In genomic region chr20:54122189-54122588, GRCh38 we compare ENCODE assay signal across 14 cellular contexts. TPM values are rescaled to one million over a fixed set of nuclear protein-coding genes. Genes with fewer than 3 reads are reported as not detected.
DNase-seq lines count a peak whose midpoint lies in the region; ATAC-seq and TF ChIP-seq lines count a peak whose summit lies in the region.
"Had no signal": no experiment of that assay in that cellular context is flagged by ENCODE, and none has a peak within 500 bp of the region (broad histone marks: within the 10 kb centered on the region; RNA-seq: fewer than 3 reads in every experiment).

No MANE protein-coding gene starts in this region.

- H3K4me3 ChIP-seq in ACC112 (ENCODE audit: low read depth, low read length) (no peak overlapping the region), RWPE2 (ENCODE audit: severe bottlenecking) (no peak overlapping the region)
- H3K4me3 ChIP-seq: SK-N-MC had no signal

- CTCF ChIA-PET in activated CD4-positive, alpha-beta T cell treated with anti-CD3 and anti-CD28 coated beads, Interleukin-2, amount 10 ng/mL, durations not matched to agents 7 days and 5 days (lab: Charles Lee) = no interaction called here

- no peak for ATAC-seq in RWPE2 (ENCODE audit: low read depth)
- no peak for ATAC-seq in omental fat pad (ENCODE audit: low FRiP score)
- ATAC-seq: activated CD4-positive, alpha-beta T cell treated with anti-CD3 and anti-CD28 coated beads for 36 hours had no signal

- peak overlapping the region; percentile 35; the same call in 1 of the 2 replicates for H3K4me3 Mint-ChIP-seq in HFFc6
- no peak overlapping the region for H3K4me3 Mint-ChIP-seq in activated CD4-positive, alpha-beta T cell treated with anti-CD3 and anti-CD28 coated beads, Interleukin-2, amount 10 ng/mL, durations not matched to agents 7 days and 5 days
- no peak overlapping the region for H3K4me3 Mint-ChIP-seq in immature natural killer cell
- H3K4me3 Mint-ChIP-seq: activated CD4-positive, alpha-beta T cell treated with anti-CD3 and anti-CD28 coated beads for 36 hours; nephron progenitor cell had no signal

- peak; percentile 50 for DNase-seq in HFFc6
- DNase-seq in RWPE2 (ENCODE audit: low spot score) = no peak
- DNase-seq in foreskin melanocyte = peak; percentile 83
- DNase-seq in activated CD4-positive, alpha-beta T cell treated with anti-CD3 and anti-CD28 coated beads, Interleukin-2, amount 10 ng/mL, durations not matched to agents 7 days and 5 days = no peak
- DNase-seq in omental fat pad (ENCODE audit: low spot score) = no peak
- DNase-seq in immature natural killer cell = no peak
- no peak for DNase-seq in GOT3 (lab: John Stamatoyannopoulos, UW)
- DNase-seq: activated CD4-positive, alpha-beta T cell treated with anti-CD3 and anti-CD28 coated beads for 36 hours; activated gamma-delta T cell; dermis blood vessel endothelial cell; NCI-H510A; nephron progenitor cell had no signal

- H3K79me2 ChIP-seq in ACC112 (ENCODE audit: control insufficient read depth, insufficient read depth, low read length, unreplicated experiment) = no peaks in the 10 kb centered on the region

- H3K9me3 Mint-ChIP-seq in HFFc6 (no peaks in the 10 kb centered on the region), immature natural killer cell (no peaks in the 10 kb centered on the region)
- H3K9me3 Mint-ChIP-seq in activated CD4-positive, alpha-beta T cell treated with anti-CD3 and anti-CD28 coated beads, Interleukin-2, amount 10 ng/mL, durations not matched to agents 7 days and 5 days = no peaks in the 10 kb centered on the region
- H3K9me3 Mint-ChIP-seq: nephron progenitor cell had no signal

- no peaks in the 10 kb centered on the region for H3K9me3 ChIP-seq in RWPE2 (ENCODE audit: severe bottlenecking)

- H3K27me3 Mint-ChIP-seq in HFFc6 (ENCODE audit: insufficient read depth) = no peaks in the 10 kb centered on the region
- no peaks in the 10 kb centered on the region for H3K27me3 Mint-ChIP-seq in activated CD4-positive, alpha-beta T cell treated with anti-CD3 and anti-CD28 coated beads, Interleukin-2, amount 10 ng/mL, durations not matched to agents 7 days and 5 days
- H3K27me3 Mint-ChIP-seq in immature natural killer cell (ENCODE audit: low read depth in 3 of 3) = peaks cover 0 to 5% (median 0%) of the 10 kb centered on the region in 3 donors
- H3K27me3 Mint-ChIP-seq: activated CD4-positive, alpha-beta T cell treated with anti-CD3 and anti-CD28 coated beads for 36 hours had no signal

- H3K27ac ChIP-seq in ACC112 (ENCODE audit: low read depth, low read length) (peak overlapping the region; percentile 57), RWPE2 (ENCODE audit: poor library complexity, severe bottlenecking) (peak overlapping the region; percentile 99)
- H3K27ac ChIP-seq: SK-N-MC had no signal

- POLR2A ChIA-PET in activated CD4-positive, alpha-beta T cell treated with anti-CD3 and anti-CD28 coated beads, Interleukin-2, amount 10 ng/mL, durations not matched to agents 7 days and 5 days (lab: Charles Lee) = no interaction called here

- H3K4me1 ChIP-seq in ACC112 (ENCODE audit: control insufficient read depth, insufficient read depth, low read length, unreplicated experiment) (peaks cover 26% of the 10 kb centered on the region), RWPE2 (ENCODE audit: insufficient read depth, poor library complexity, severe bottlenecking) (peaks cover 33% of the 10 kb centered on the region)

- H3K27ac Mint-ChIP-seq in HFFc6 (peak overlapping the region; percentile 73; the same call in 1 of the 2 replicates), immature natural killer cell (no peak overlapping the region)
- H3K27ac Mint-ChIP-seq in activated CD4-positive, alpha-beta T cell treated with anti-CD3 and anti-CD28 coated beads, Interleukin-2, amount 10 ng/mL, durations not matched to agents 7 days and 5 days = no peak overlapping the region
- H3K27ac Mint-ChIP-seq: activated CD4-positive, alpha-beta T cell treated with anti-CD3 and anti-CD28 coated beads for 36 hours; nephron progenitor cell had no signal

- H3K36me3 ChIP-seq in ACC112 (ENCODE audit: insufficient read depth, low read length) (no peaks in the 10 kb centered on the region), RWPE2 (ENCODE audit: low read depth) (no peaks in the 10 kb centered on the region)

- no peak overlapping the region for H2AFZ ChIP-seq in ACC112 (ENCODE audit: low read length, unreplicated experiment)

- TF ChIP-seq CTCF in HFFc6 (IDR thresholded peaks at IDR 0.05) (no peak), RWPE2 (IDR thresholded peaks at IDR 0.05; ENCODE audit: poor library complexity, severe bottlenecking) (no peak), omental fat pad (IDR thresholded peaks at IDR 0.05) (no peak)

- H3K27me3 ChIP-seq in ACC112 (ENCODE audit: insufficient read depth, low read length) (no peaks in the 10 kb centered on the region), RWPE2 (ENCODE audit: insufficient read depth, poor library complexity, severe bottlenecking) (no peaks in the 10 kb centered on the region)

- no peaks in the 10 kb centered on the region for H3K36me3 Mint-ChIP-seq in HFFc6 (ENCODE audit: low read depth)
- no peaks in the 10 kb centered on the region for H3K36me3 Mint-ChIP-seq in activated CD4-positive, alpha-beta T cell treated with anti-CD3 and anti-CD28 coated beads, Interleukin-2, amount 10 ng/mL, durations not matched to agents 7 days and 5 days (ENCODE audit: low read depth)
- H3K36me3 Mint-ChIP-seq in immature natural killer cell = peaks cover 0 to 4% (median 0%) of the 10 kb centered on the region in 3 donors

- H3K4me1 Mint-ChIP-seq in HFFc6 (ENCODE audit: low read depth) = peaks cover 37% of the 10 kb centered on the region
- no peaks in the 10 kb centered on the region for H3K4me1 Mint-ChIP-seq in activated CD4-positive, alpha-beta T cell treated with anti-CD3 and anti-CD28 coated beads, Interleukin-2, amount 10 ng/mL, durations not matched to agents 7 days and 5 days
- no peaks in the 10 kb centered on the region for H3K4me1 Mint-ChIP-seq in immature natural killer cell
- H3K4me1 Mint-ChIP-seq: activated CD4-positive, alpha-beta T cell treated with anti-CD3 and anti-CD28 coated beads for 36 hours had no signal

RNA-seq across cellular contexts. Expression of gene CYP24A1, which starts 51.6 kb away (rescaled TPM):
- 1 to 10 TPM in 1 of 6 experiments, under 1 TPM in 3, not detected in 2; 0.11 to 1.1 (median 0.37) TPM for total RNA-seq in HFFc6 (2021; fragmentation: NEBNext Ultra II Directional; extraction: Animal tissue kit (Norgen Biotek cat#: 25700))
- total RNA-seq in activated CD4-positive, alpha-beta T cell treated with anti-CD3 and anti-CD28 coated beads, Interleukin-2, amount 10 ng/mL, durations not matched to agents 7 days and 5 days = not detected
- under 1 TPM in 1 of 4 donors, not detected in 3; 0.12 TPM for total RNA-seq in omental fat pad
- polyA plus RNA-seq in immature natural killer cell = not detected
- total RNA-seq: dermis blood vessel endothelial cell had no signal

RNA-seq across cellular contexts. Expression of gene BCAS1, which starts 51.8 kb away (rescaled TPM):
- under 1 TPM in 1 of 6 experiments, not detected in 5; 0.07 TPM for total RNA-seq in HFFc6 (2021; fragmentation: NEBNext Ultra II Directional; extraction: Animal tissue kit (Norgen Biotek cat#: 25700))
- total RNA-seq in activated CD4-positive, alpha-beta T cell treated with anti-CD3 and anti-CD28 coated beads, Interleukin-2, amount 10 ng/mL, durations not matched to agents 7 days and 5 days = under 1 TPM in 1 of 2 experiments, not detected in 1; 0.06 TPM
- 1 to 10 TPM in 1 of 4 donors, under 1 TPM in 2, not detected in 1; 0.50 to 2.2 (median 0.56) TPM for total RNA-seq in omental fat pad
- polyA plus RNA-seq in immature natural killer cell = under 1 TPM in 2 of 3 donors, not detected in 1; 0.56 to 0.57 TPM
- total RNA-seq: dermis blood vessel endothelial cell had no signal

Comparison
In these comparisons a context has a peak if more than half of its experiments do, and no peak if none do; other contexts are left out.
1. DNase-seq: peak in HFFc6 (single experiment) and foreskin melanocyte (single experiment); none in RWPE2 (single experiment), activated CD4-positive, alpha-beta T cell treated with anti-CD3 and anti-CD28 coated beads, Interleukin-2, amount 10 ng/mL, durations not matched to agents 7 days and 5 days (single experiment), omental fat pad (single experiment), immature natural killer cell (0 of 3) and GOT3 (single experiment).